7 cellular contexts compared by ENCODE assay signal in genomic region chr7:157140118-157140905, GRCh38. TPM values are rescaled to one million over a fixed set of nuclear protein-coding genes. Genes with fewer than 3 reads are reported as not detected.
DNase-seq lines count a peak whose midpoint lies in the region; ATAC-seq and TF ChIP-seq lines count a peak whose summit lies in the region.

No MANE protein-coding gene starts in this region.

- H3K36me3 Mint-ChIP-seq in activated B cell treated with CpG ODN at 0.5 μM for 24 hours (ENCODE audit: low read depth) (peaks cover 41% of the 10 kb centered on the region), glutamatergic neuron (ENCODE audit: unreplicated experiment) (peaks cover 8% of the 10 kb centered on the region)
- H3K36me3 Mint-ChIP-seq in stimulated activated naive B cell treated with anti-CD40 and anti-IgM and Interleukin-4, amounts not matched to agents 10 μg/mL and 1 μg/mL and 100 μg/mL, for 72 hours = peaks cover 31 to 42% of the 10 kb centered on the region in 2 donors

- CTCF ChIA-PET in activated B cell treated with CpG ODN at 0.5 μM for 24 hours (lab: Charles Lee) = no interaction called here

- H3K4me3 Mint-ChIP-seq in activated B cell treated with CpG ODN at 0.5 μM for 24 hours (peak overlapping the region; percentile 77), glutamatergic neuron (ENCODE audit: unreplicated experiment) (peak overlapping the region; percentile 88)
- peak overlapping the region; percentile 81 to 88 for H3K4me3 Mint-ChIP-seq in stimulated activated naive B cell treated with anti-CD40 and anti-IgM and Interleukin-4, amounts not matched to agents 10 μg/mL and 1 μg/mL and 100 μg/mL, for 72 hours

- TF ChIP-seq CTCF in activated B cell treated with CpG ODN at 0.5 μM for 24 hours (IDR thresholded peaks at IDR 0.05) (no peak), glutamatergic neuron (IDR thresholded peaks at IDR 0.05; ENCODE audit: partially characterized antibody, unreplicated experiment) (no peak)

- no peaks in the 10 kb centered on the region for H3K27me3 Mint-ChIP-seq in activated B cell treated with CpG ODN at 0.5 μM for 24 hours
- no peaks in the 10 kb centered on the region for H3K27me3 Mint-ChIP-seq in glutamatergic neuron (ENCODE audit: unreplicated experiment)
- H3K27me3 Mint-ChIP-seq in stimulated activated naive B cell treated with anti-CD40 and anti-IgM and Interleukin-4, amounts not matched to agents 10 μg/mL and 1 μg/mL and 100 μg/mL, for 72 hours = no peaks in the 10 kb centered on the region

- ATAC-seq in activated B cell treated with CpG ODN at 0.5 μM for 24 hours (ENCODE audit: low read depth) (no peak), GM21576 (IDR thresholded peaks at IDR 0.05; ENCODE audit: unreplicated experiment) (no peak)
- no peak for ATAC-seq in stimulated activated naive B cell treated with anti-CD40 and anti-IgM and Interleukin-4, amounts not matched to agents 10 μg/mL and 1 μg/mL and 100 μg/mL, for 72 hours (replicated peaks)

- POLR2A ChIA-PET in activated B cell treated with CpG ODN at 0.5 μM for 24 hours (lab: Charles Lee) = interaction anchor here (0.5 kb wide), 1 partner anchor 204 kb away, joined by 5 read pairs; no protein-coding TSS in a partner anchor

- H3K27ac Mint-ChIP-seq in activated B cell treated with CpG ODN at 0.5 μM for 24 hours (peak overlapping the region; percentile 77), glutamatergic neuron (ENCODE audit: unreplicated experiment) (peak overlapping the region; percentile 24)
- H3K27ac Mint-ChIP-seq in stimulated activated naive B cell treated with anti-CD40 and anti-IgM and Interleukin-4, amounts not matched to agents 10 μg/mL and 1 μg/mL and 100 μg/mL, for 72 hours = peak overlapping the region; percentile 68

- DNase-seq in Jurkat, Clone E6-1 (ENCODE audit: low read depth, low spot score) = peak; percentile 81
- DNase-seq in activated B cell treated with CpG ODN at 0.5 μM for 24 hours (no peak), glutamatergic neuron (no peak), NCI-H2107 treated with DMSO at 0.1 percent for 48 hours (lab: John Stamatoyannopoulos, UW; ENCODE audit: unreplicated experiment) (no peak), amygdala (lab: John Stamatoyannopoulos, UW) (no peak)
- no peak for DNase-seq in stimulated activated naive B cell treated with anti-CD40 and anti-IgM and Interleukin-4, amounts not matched to agents 10 μg/mL and 1 μg/mL and 100 μg/mL, for 72 hours

- peak overlapping the region; percentile 89 for H3K4me3 ChIP-seq in Jurkat, Clone E6-1 (ENCODE audit: low read length)

- H3K9me3 Mint-ChIP-seq in activated B cell treated with CpG ODN at 0.5 μM for 24 hours (no peaks in the 10 kb centered on the region), glutamatergic neuron (ENCODE audit: unreplicated experiment) (peaks cover 2% of the 10 kb centered on the region)
- no peaks in the 10 kb centered on the region for H3K9me3 Mint-ChIP-seq in stimulated activated naive B cell treated with anti-CD40 and anti-IgM and Interleukin-4, amounts not matched to agents 10 μg/mL and 1 μg/mL and 100 μg/mL, for 72 hours

- H3K4me1 Mint-ChIP-seq in activated B cell treated with CpG ODN at 0.5 μM for 24 hours = peaks cover 45% of the 10 kb centered on the region
- H3K4me1 Mint-ChIP-seq in glutamatergic neuron (ENCODE audit: low read depth, unreplicated experiment) = peaks cover 13% of the 10 kb centered on the region
- H3K4me1 Mint-ChIP-seq in stimulated activated naive B cell treated with anti-CD40 and anti-IgM and Interleukin-4, amounts not matched to agents 10 μg/mL and 1 μg/mL and 100 μg/mL, for 72 hours = peaks cover 33 to 49% of the 10 kb centered on the region in 2 donors

- intact Hi-C loops in activated B cell treated with CpG ODN at 0.5 μM for 24 hours (cut with micrococcal nuclease) = no loop called here

RNA-seq across cellular contexts. Expression of gene UBE3C, which starts 1.6 kb away (rescaled TPM):
- 32.2 TPM for polyA plus RNA-seq in Jurkat, Clone E6-1 (2012; ENCODE audit: insufficient read depth, insufficient read length)
- total RNA-seq in activated B cell treated with CpG ODN at 0.5 μM for 24 hours (52.8 and 65.3 TPM in 2 replicates), glutamatergic neuron (ENCODE audit: unreplicated experiment) (52.5 TPM)

Comparison
In these comparisons a context has a peak if more than half of its experiments do, and no peak if none do; other contexts are left out.
1. H3K27ac Mint-ChIP-seq: peak in every context shown above with its lines; median percentile 77 in activated B cell treated with CpG ODN at 0.5 μM for 24 hours; 68 in stimulated activated naive B cell treated with anti-CD40 and anti-IgM and Interleukin-4, amounts not matched to agents 10 μg/mL and 1 μg/mL and 100 μg/mL, for 72 hours; 24 in glutamatergic neuron.